In the genomic region with DNA sequence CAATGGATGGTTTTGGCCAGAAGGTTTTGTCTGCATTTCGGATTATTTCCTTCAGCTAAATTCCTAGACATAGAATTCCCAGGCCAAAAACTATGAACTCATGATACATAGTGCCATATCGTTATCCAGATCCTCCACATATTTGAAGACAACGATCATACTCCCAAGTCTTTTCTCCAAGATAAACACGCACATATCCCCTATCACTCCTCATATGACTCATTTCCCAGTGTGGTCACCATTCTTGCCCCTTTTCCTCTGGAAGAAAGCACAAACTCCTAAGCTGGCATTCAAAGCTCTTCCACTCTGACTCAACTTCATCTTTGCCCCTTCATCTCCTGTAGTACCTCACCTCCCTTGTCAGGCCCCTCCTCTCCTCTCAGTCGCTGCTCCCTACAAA, we compare ENCODE assay signal across 18 cellular contexts.
DNase-seq lines count a peak whose midpoint lies in the region; ATAC-seq and TF ChIP-seq lines count a peak whose summit lies in the region.
"Had no signal": no experiment of that assay in that cellular context is flagged by ENCODE, and none has a peak within 500 bp of the region (broad histone marks: within the 10 kb centered on the region; RNA-seq: fewer than 3 reads in every experiment).

No MANE protein-coding gene starts in this region.

- H3K27me3 ChIP-seq in PC-3 (ENCODE audit: low read length) (no peaks in the 10 kb centered on the region), uterus (no peaks in the 10 kb centered on the region), mesendoderm (ENCODE audit: insufficient read depth, low read length, poor library complexity) (no peaks in the 10 kb centered on the region)
- H3K27me3 ChIP-seq: adrenal gland, dorsolateral prefrontal cortex had no signal

- TF ChIP-seq POLR2A in uterus (IDR thresholded peaks at IDR 0.05): no peak

- H2AFZ ChIP-seq in PC-3 (ENCODE audit: low read length): no peak overlapping the region

- TF ChIP-seq CTCF in PC-3 (conservative IDR thresholded peaks at IDR 0.05; ENCODE audit: low read depth, low read length) (no peak), epithelial cell of esophagus (IDR thresholded peaks at IDR 0.05; ENCODE audit: insufficient read depth, low read depth, low read length, missing control alignments) (no peak), uterus (IDR thresholded peaks at IDR 0.05) (no peak)

- ATAC-seq in PC-3 (peak; percentile 27), HG02678 (IDR thresholded peaks at IDR 0.05; ENCODE audit: unreplicated experiment) (no peak)
- ATAC-seq: K562 had no signal

- intact Hi-C loops in PC-3 (cut with micrococcal nuclease): loop anchor here (5.0 to 10.0 kb wide), 3 partner anchors 76 to 273 kb away; a partner anchor contains a TSS
- intact Hi-C loops in uterus (cut with DNase I; ENCODE audit: low total_unique reads): no loop called here

- H4K8ac ChIP-seq in mesendoderm (ENCODE audit: low read depth, low read length): no peak overlapping the region

- no peaks in the 10 kb centered on the region for H4K20me1 ChIP-seq in PC-3 (ENCODE audit: low read length)

- H3K4ac ChIP-seq in mesendoderm (ENCODE audit: low read depth, low read length): no peak overlapping the region

- WGBS in mesendoderm (ENCODE audit: extremely low coverage, insufficient coverage, low lambda C conversion rate): no CpG with 5 or more reads among the region's 5 CpGs

- H3K79me1 ChIP-seq in mesendoderm (ENCODE audit: low read length): no peaks in the 10 kb centered on the region

- H3K9me3 ChIP-seq in PC-3 (ENCODE audit: low read length) (no peaks in the 10 kb centered on the region), uterus (no peaks in the 10 kb centered on the region)
- H3K9me3 ChIP-seq: adrenal gland, prostate gland had no signal

- no peak overlapping the region for H3K23ac ChIP-seq in mesendoderm (ENCODE audit: low read length)

- H3F3A ChIP-seq in PC-3 (ENCODE audit: low read length, unreplicated experiment): no peaks in the 10 kb centered on the region

- H2BK5ac ChIP-seq in mesendoderm (ENCODE audit: low read length): no peak overlapping the region

- H3K79me2 ChIP-seq in PC-3 (ENCODE audit: low read length) (no peaks in the 10 kb centered on the region), mesendoderm (ENCODE audit: control insufficient read depth, insufficient read depth, low read length) (no peaks in the 10 kb centered on the region)

- no peak overlapping the region for H2BK120ac ChIP-seq in mesendoderm (ENCODE audit: low read depth, low read length)

- H2BK15ac ChIP-seq in mesendoderm (replicated peaks; ENCODE audit: low read depth): no peak overlapping the region

- CTCF ChIA-PET in PC-3 (lab: Charles Lee): no interaction called here

- peak overlapping the region; percentile 68 for H3K27ac ChIP-seq in PC-3 (ENCODE audit: low read length)
- no peak overlapping the region for H3K27ac ChIP-seq in uterus
- no peak overlapping the region for H3K27ac ChIP-seq in mesendoderm (ENCODE audit: low read depth, low read length)
- H3K27ac ChIP-seq: adrenal gland, dorsolateral prefrontal cortex, prostate gland had no signal

- H3K9ac ChIP-seq in PC-3 (ENCODE audit: low read length) (no peak overlapping the region), mesendoderm (ENCODE audit: low read length) (no peak overlapping the region)

- DNase-seq in EH (ENCODE audit: low read depth) (peak; percentile 96), PC-3 (peak; percentile 85), epithelial cell of esophagus (ENCODE audit: low read depth) (peak; percentile 5), pulmonary artery endothelial cell (ENCODE audit: low read depth, low spot score) (peak; percentile 72), ureter (ENCODE audit: low spot score) (no peak), uterus (no peak), mesendoderm (no peak)
- DNase-seq: activated T-cell treated with anti-CD3 and anti-CD28 coated beads, Interleukin-2, amount 50 U/mL, for 48 hours; adrenal gland; CD4-positive, alpha-beta memory T cell; dorsolateral prefrontal cortex; glutamatergic neuron; kidney; NCI-H69; RPMI8226 had no signal

- H3K18ac ChIP-seq in mesendoderm (ENCODE audit: low read length): no peak overlapping the region

- H3K9me2 ChIP-seq in PC-3 (replicated peaks; ENCODE audit: low read length): no peaks in the 10 kb centered on the region

- H3K4me1 ChIP-seq in PC-3 (ENCODE audit: insufficient read depth, low read length) (peaks cover 28% of the 10 kb centered on the region), uterus (peaks cover 0 to 8% of the 10 kb centered on the region in 2 donors), mesendoderm (ENCODE audit: control insufficient read depth, low read depth, low read length) (no peaks in the 10 kb centered on the region)
- H3K4me1 ChIP-seq: adrenal gland, prostate gland had no signal

- H3K36me3 ChIP-seq in PC-3 (ENCODE audit: low read depth, low read length): no peaks in the 10 kb centered on the region
- no peaks in the 10 kb centered on the region for H3K36me3 ChIP-seq in uterus
- H3K36me3 ChIP-seq in mesendoderm (ENCODE audit: control insufficient read depth, insufficient read depth, low read length): no peaks in the 10 kb centered on the region
- H3K36me3 ChIP-seq: adrenal gland, prostate gland had no signal

- no TSS peak for BruUV-seq in PC-3 (replicated peaks; lab: Mats Ljungman, UMichigan)

- H3K56ac ChIP-seq in mesendoderm (ENCODE audit: low read length): no peak overlapping the region

- peak overlapping the region; percentile 81 for H3K4me2 ChIP-seq in PC-3 (ENCODE audit: low read length)
- H3K4me2 ChIP-seq in mesendoderm (ENCODE audit: low read length): no peak overlapping the region

- POLR2A ChIA-PET in PC-3 (lab: Charles Lee; ENCODE audit: unreplicated experiment): no interaction called here

- H3K4me3 ChIP-seq in PC-3 (ENCODE audit: low read length): 0 out of 2 replicates have a peak overlapping the region, but pooled peaks have one; percentile 42
- no peak overlapping the region for H3K4me3 ChIP-seq in epithelial cell of esophagus (ENCODE audit: low read length)
- no peak overlapping the region for H3K4me3 ChIP-seq in uterus
- H3K4me3 ChIP-seq in mesendoderm (ENCODE audit: low read length): no peak overlapping the region
- H3K4me3 ChIP-seq: adrenal gland, dorsolateral prefrontal cortex, K562, prostate gland had no signal

- H4K5ac ChIP-seq in mesendoderm (ENCODE audit: low read length): no peak overlapping the region

- no peak overlapping the region for H2AK5ac ChIP-seq in mesendoderm (ENCODE audit: low read length)

Comparison
In these comparisons a context has a peak if more than half of its experiments do, and no peak if none do; other contexts are left out.
1. DNase-seq: peak in EH (single experiment), PC-3 (single experiment), epithelial cell of esophagus (single experiment) and pulmonary artery endothelial cell (single experiment); none in ureter (single experiment), uterus (0 of 2) and mesendoderm (single experiment).